In genomic region chr16:27947696-27948095, GRCh38 we compare ENCODE assay signal across 19 cellular contexts.
A peak's percentile ranks its signal among the peaks of the same experiment; 100 is the strongest.
DNase-seq lines count a peak whose midpoint lies in the region; ATAC-seq and TF ChIP-seq lines count a peak whose summit lies in the region.
"Had no signal": no experiment of that assay in that cellular context is flagged by ENCODE, and none has a peak within 500 bp of the region (broad histone marks: within the 10 kb centered on the region; RNA-seq: fewer than 3 reads in every experiment).

No MANE protein-coding gene starts in this region.

- no peak for TF ChIP-seq CTCF in sigmoid colon (IDR thresholded peaks at IDR 0.05)

- TF ChIP-seq POLR2A in sigmoid colon (IDR thresholded peaks at IDR 0.05), result no peak

- intact Hi-C loops in cardiac septum (cut with DNase I), result no loop called here
- intact Hi-C loops in left ventricle myocardium superior (cut with micrococcal nuclease), result no loop called here
- intact Hi-C loops in sigmoid colon (cut with DNase I), result no loop called here

- no peaks in the 10 kb centered on the region for H3K27me3 ChIP-seq in sigmoid colon
- H3K27me3 ChIP-seq: BE2C; BLaER1 treated with 17β-estradiol and CSF1 and Interleukin-3, amounts not matched to agents 10 nM and 100 nM had no signal

- WGBS in sigmoid colon, 2 donors, result 64 to 76% methylated on average over 7 of the region's 7 CpGs

- DNase-seq in cardiac septum (ENCODE audit: low spot score) (peak; percentile 26), left ventricle myocardium superior (no peak), mesenteric fat pad (ENCODE audit: low spot score) (peak; percentile 24), sigmoid colon (peak; percentile 6), retina (no peak)
- DNase-seq: BE2C; CD4-positive, alpha-beta T cell; CD8-positive, alpha-beta memory T cell; DMS 273 treated with DMSO at 0.1 percent for 48 hours; DMS79; EL; GDM1; GM23248; H7; HCEC 1CT had no signal

- no peak for TF ChIP-seq EP300 in sigmoid colon (IDR thresholded peaks at IDR 0.05)

- H3K27ac ChIP-seq in sigmoid colon, result no peak overlapping the region
- H3K27ac ChIP-seq: 22Rv1; BLaER1 treated with 17β-estradiol and CSF1 and Interleukin-3, amounts not matched to agents 10 nM and 100 nM; GM23248 had no signal

- no peak for ATAC-seq in left ventricle myocardium superior
- ATAC-seq in esophagus mucosa, result no peak
- ATAC-seq: GM12878 had no signal

- H3K4me1 ChIP-seq in sigmoid colon, result no peaks in the 10 kb centered on the region
- H3K4me1 ChIP-seq: BE2C had no signal

- no peaks in the 10 kb centered on the region for H3K36me3 ChIP-seq in sigmoid colon
- H3K36me3 ChIP-seq: BE2C; BLaER1 treated with 17β-estradiol and CSF1 and Interleukin-3, amounts not matched to agents 10 nM and 100 nM had no signal

- H3K4me3 ChIP-seq in sigmoid colon, result no peak overlapping the region
- H3K4me3 ChIP-seq: BLaER1 treated with 17β-estradiol and CSF1 and Interleukin-3, amounts not matched to agents 10 nM and 100 nM; GM12878; GM23248 had no signal

- no peaks in the 10 kb centered on the region for H3K9me3 ChIP-seq in sigmoid colon
- H3K9me3 ChIP-seq: BE2C; BLaER1 treated with 17β-estradiol and CSF1 and Interleukin-3, amounts not matched to agents 10 nM and 100 nM had no signal

Comparison
In these comparisons a context has a peak if more than half of its experiments do, and no peak if none do; other contexts are left out.
1. DNase-seq: peak in cardiac septum (single experiment), mesenteric fat pad (single experiment) and sigmoid colon (single experiment); none in left ventricle myocardium superior (single experiment) and retina (single experiment).